In genomic region chr19:55676889-55677505, GRCh38 we compare ENCODE assay signal across 1 cellular context.
TF ChIP-seq lines count a peak whose summit lies in the region.

No MANE protein-coding gene starts in this region.

TF ChIP-seq in K562, 482 proteins besides CTCF, POLR2A, EP300 and RAD21:
- TF ChIP-seq ZBTB34 (CRISPR knock-in tag; IDR thresholded peaks at IDR 0.05) (no peak), CEBPG (CRISPR knock-in tag; IDR thresholded peaks at IDR 0.05) (peak; percentile 26; the same call in 1 of the 2 replicates), CEBPG (tag; conservative IDR thresholded peaks at IDR 0.05 in 1 of 2, IDR thresholded peaks at IDR 0.05 in 1 of 2) (no peak)
TF ChIP-seq in K562: peak in this region for 1.
